Comparison of ENCODE assay signal across 8 cellular contexts in genomic region chr14:89425931-89426330, GRCh38. TPM values are rescaled to one million over a fixed set of nuclear protein-coding genes. Genes with fewer than 3 reads are reported as not detected.
A peak's percentile ranks its signal among the peaks of the same experiment; 100 is the strongest.
DNase-seq lines count a peak whose midpoint lies in the region; ATAC-seq, FAIRE-seq and TF ChIP-seq lines count a peak whose summit lies in the region.

No MANE protein-coding gene starts in this region.

- CTCF ChIA-PET in activated naive CD4-positive, alpha-beta T cell treated with anti-CD3 and anti-CD28 coated beads for 36 hours (lab: Charles Lee), result interaction anchor here (1.0 kb wide), 1 partner anchor 42 kb away, joined by 4 read pairs; no protein-coding TSS in a partner anchor

- TF ChIP-seq CTCF in bronchial epithelial cell (IDR thresholded peaks at IDR 0.05; ENCODE audit: insufficient read depth, low read length, severe bottlenecking), result no peak
- no peak for TF ChIP-seq CTCF in smooth muscle cell (IDR thresholded peaks at IDR 0.05; ENCODE audit: borderline replicate concordance, insufficient read depth, poor library complexity, severe bottlenecking)
- no peak for TF ChIP-seq CTCF in prostate gland (IDR thresholded peaks at IDR 0.05)

- H3K9me3 Mint-ChIP-seq in activated naive CD4-positive, alpha-beta T cell treated with anti-CD3 and anti-CD28 coated beads for 36 hours, result no peaks in the 10 kb centered on the region

- WGBS in smooth muscle cell (ENCODE audit: low lambda C conversion rate), result 12% methylated on average over 6 of the region's 6 CpGs
- WGBS in prostate gland, result 73% methylated on average over 6 of the region's 6 CpGs

- peak overlapping the region; percentile 72 for H3K27ac ChIP-seq in smooth muscle cell (ENCODE audit: low read depth)
- H3K27ac ChIP-seq in caudate nucleus (ENCODE audit: low read depth, low read length), result no peak overlapping the region
- no peak overlapping the region for H3K27ac ChIP-seq in prostate gland

- ATAC-seq in HG03469 (IDR thresholded peaks at IDR 0.05; ENCODE audit: unreplicated experiment), result peak; percentile 19

- H3K79me2 ChIP-seq in smooth muscle cell (ENCODE audit: low read depth), result no peaks in the 10 kb centered on the region

- no peaks in the 10 kb centered on the region for H4K20me1 ChIP-seq in smooth muscle cell (ENCODE audit: low read depth)

- H3K9me3 ChIP-seq in smooth muscle cell (replicated peaks; ENCODE audit: low read depth), result no peaks in the 10 kb centered on the region
- no peaks in the 10 kb centered on the region for H3K9me3 ChIP-seq in prostate gland

- FAIRE-seq in bronchial epithelial cell (lab: Jason Lieb, UNC), result no peak

- TF ChIP-seq POLR2A in prostate gland (IDR thresholded peaks at IDR 0.05), result no peak

- H3K4me2 ChIP-seq in smooth muscle cell, result peak overlapping the region; percentile 20

- no peak overlapping the region for H2AFZ ChIP-seq in smooth muscle cell (ENCODE audit: low read depth)

- no peaks in the 10 kb centered on the region for H3K27me3 Mint-ChIP-seq in activated naive CD4-positive, alpha-beta T cell treated with anti-CD3 and anti-CD28 coated beads for 36 hours (ENCODE audit: low read depth)

- H3K27ac Mint-ChIP-seq in activated naive CD4-positive, alpha-beta T cell treated with anti-CD3 and anti-CD28 coated beads for 36 hours, result peak overlapping the region; percentile 61

- no peak overlapping the region for H3K9ac ChIP-seq in smooth muscle cell (ENCODE audit: low read depth)

- intact Hi-C loops in activated naive CD4-positive, alpha-beta T cell treated with anti-CD3 and anti-CD28 coated beads for 36 hours (cut with micrococcal nuclease), result no loop called here
- intact Hi-C loops in prostate gland (cut with DNase I), result loop anchor here (10.0 kb wide), 2 partner anchors 199 to 279 kb away; no protein-coding TSS in a partner anchor

- no peaks in the 10 kb centered on the region for H3K27me3 ChIP-seq in bronchial epithelial cell (ENCODE audit: control insufficient read depth, insufficient read depth, low read length)
- H3K27me3 ChIP-seq in smooth muscle cell (ENCODE audit: low read depth), result no peaks in the 10 kb centered on the region
- H3K27me3 ChIP-seq in prostate gland (replicated peaks; ENCODE audit: insufficient read depth), result no peaks in the 10 kb centered on the region

- DNase-seq in activated naive CD4-positive, alpha-beta T cell treated with anti-CD3 and anti-CD28 coated beads for 36 hours, result no peak
- no peak for DNase-seq in activated naive CD4-positive, alpha-beta T cell treated with anti-CD3 and anti-CD28 coated beads, Interleukin-2, amount 50 U/mL, for 16 hours
- DNase-seq in bronchial epithelial cell (ENCODE audit: low read depth) (peak; percentile 71), smooth muscle cell (lab: John Stamatoyannopoulos, UW; ENCODE audit: unreplicated experiment) (no peak), caudate nucleus (lab: John Stamatoyannopoulos, UW) (no peak), prostate gland (ENCODE audit: low spot score) (no peak), Kasumi-1 (lab: John Stamatoyannopoulos, UW) (no peak)

- peaks cover 78% of the 10 kb centered on the region for H3K4me1 Mint-ChIP-seq in activated naive CD4-positive, alpha-beta T cell treated with anti-CD3 and anti-CD28 coated beads for 36 hours (ENCODE audit: low read depth)

- peaks cover 6% of the 10 kb centered on the region for H3F3A ChIP-seq in smooth muscle cell (ENCODE audit: low read depth)

- H3K4me3 Mint-ChIP-seq in activated naive CD4-positive, alpha-beta T cell treated with anti-CD3 and anti-CD28 coated beads for 36 hours, result no peak overlapping the region

- no peak overlapping the region for H3K4me3 ChIP-seq in bronchial epithelial cell (ENCODE audit: low read depth, low read length)
- no peak overlapping the region for H3K4me3 ChIP-seq in smooth muscle cell
- H3K4me3 ChIP-seq in prostate gland, result no peak overlapping the region

- H3K36me3 ChIP-seq in bronchial epithelial cell (ENCODE audit: control insufficient read depth, insufficient read depth, low read length) (no peaks in the 10 kb centered on the region), smooth muscle cell (ENCODE audit: low read depth) (no peaks in the 10 kb centered on the region), prostate gland (no peaks in the 10 kb centered on the region)

- peaks cover 2% of the 10 kb centered on the region for H3K36me3 Mint-ChIP-seq in activated naive CD4-positive, alpha-beta T cell treated with anti-CD3 and anti-CD28 coated beads for 36 hours (ENCODE audit: low read depth)

- H3K4me1 ChIP-seq in smooth muscle cell (ENCODE audit: low read depth) (peaks cover 29% of the 10 kb centered on the region), prostate gland (replicated peaks) (peaks cover 6% of the 10 kb centered on the region)

RNA-seq across cellular contexts. Expression of gene FOXN3, which starts 8.9 kb away (rescaled TPM):
- 10 to 100 TPM; 64.6 to 65.0 TPM for total RNA-seq in activated naive CD4-positive, alpha-beta T cell treated with anti-CD3 and anti-CD28 coated beads for 36 hours
- total RNA-seq in bronchial epithelial cell, result 5.8 and 7.8 TPM in 2 replicates
- total RNA-seq in smooth muscle cell, result 21.0 and 31.5 TPM in 2 replicates
- 24.5 and 24.7 TPM in 2 replicates for polyA plus RNA-seq in smooth muscle cell
- 100 to 1,000 TPM in 1 of 2 donors, 10 to 100 TPM in 1; 53.9 to 141 TPM for total RNA-seq in prostate gland
